22 cellular contexts compared by ENCODE assay signal in genomic region chr16:89210165-89210903, GRCh38. TPM values are rescaled to one million over a fixed set of nuclear protein-coding genes. Genes with fewer than 3 reads are reported as not detected.
"Had no signal": no experiment of that assay in that cellular context is flagged by ENCODE, and none has a peak within 500 bp of the region (broad histone marks: within the 10 kb centered on the region; RNA-seq: fewer than 3 reads in every experiment).

No MANE protein-coding gene starts in this region.

- H3K27ac Mint-ChIP-seq: activated CD8-positive, alpha-beta T cell treated with anti-CD3 and anti-CD28 coated beads, Interleukin-2, amount 10 ng/mL, durations not matched to agents 7 days and 5 days; activated naive CD4-positive, alpha-beta T cell treated with anti-CD3 and anti-CD28 coated beads, Interleukin-2, amount 50 U/mL, for 72 hours; dendritic cell treated with granulocyte-macrophage colony-stimulating factor and Interleukin-4, amounts not matched to agents 40 ng/mL and 50 ng/mL, for 4 days; nephron progenitor cell; stimulated activated naive CD8-positive, alpha-beta T cell treated with anti-CD3 and anti-CD28 coated beads, Interleukin-15, Interleukin-2, amounts not matched to agents 100 ng/mL and 50 ng/mL, for 24 hours had no signal

- H3K4me3 Mint-ChIP-seq: activated CD8-positive, alpha-beta T cell treated with anti-CD3 and anti-CD28 coated beads, Interleukin-2, amount 10 ng/mL, durations not matched to agents 7 days and 5 days; dendritic cell treated with granulocyte-macrophage colony-stimulating factor and Interleukin-4, amounts not matched to agents 40 ng/mL and 50 ng/mL, for 4 days; nephron progenitor cell; stimulated activated naive CD8-positive, alpha-beta T cell treated with anti-CD3 and anti-CD28 coated beads, Interleukin-15, Interleukin-2, amounts not matched to agents 100 ng/mL and 50 ng/mL, for 24 hours had no signal

- H3K9me3 ChIP-seq: right lobe of liver, tibial artery, vagina had no signal

- ATAC-seq: activated CD8-positive, alpha-beta T cell treated with anti-CD3 and anti-CD28 coated beads, Interleukin-2, amount 10 ng/mL, durations not matched to agents 7 days and 5 days; activated naive CD4-positive, alpha-beta T cell treated with anti-CD3 and anti-CD28 coated beads, Interleukin-2, amount 50 U/mL, for 72 hours; right lobe of liver had no signal

- H3K27ac ChIP-seq: right lobe of liver, skin epidermis, tibial artery, vagina had no signal

- H3K4me3 ChIP-seq: right lobe of liver, skin epidermis, tibial artery, vagina had no signal

- FAIRE-seq: frontal cortex, TTC549 had no signal

- DNase-seq: activated CD4-positive, alpha-beta T cell treated with anti-CD3 and anti-CD28 coated beads for 1 hour; activated CD4-positive, alpha-beta T cell treated with anti-CD3 and anti-CD28 coated beads, Interleukin-2, amount 50 U/mL, for 1 hour; activated CD8-positive, alpha-beta T cell treated with anti-CD3 and anti-CD28 coated beads, Interleukin-2, amount 10 ng/mL, durations not matched to agents 7 days and 5 days; activated gamma-delta T cell treated with Interleukin-2 at 50 U/mL for 16 hours; aorta; effector CD4-positive, alpha-beta T cell; erythroblast; hypothalamus; nephron progenitor cell; occipital lobe; right lobe of liver; stimulated activated CD4-positive, alpha-beta T cell treated with anti-CD3 and anti-CD28 coated beads, Interleukin-1b, Interleukin-23, amount 100 ng/mL, for 48 hours; tibial artery had no signal

- H3K9me3 Mint-ChIP-seq: activated naive CD4-positive, alpha-beta T cell treated with anti-CD3 and anti-CD28 coated beads, Interleukin-2, amount 50 U/mL, for 72 hours; dendritic cell treated with granulocyte-macrophage colony-stimulating factor and Interleukin-4, amounts not matched to agents 40 ng/mL and 50 ng/mL, for 4 days; nephron progenitor cell; stimulated activated naive CD8-positive, alpha-beta T cell treated with anti-CD3 and anti-CD28 coated beads, Interleukin-15, Interleukin-2, amounts not matched to agents 100 ng/mL and 50 ng/mL, for 24 hours had no signal

- H3K36me3 Mint-ChIP-seq: activated naive CD4-positive, alpha-beta T cell treated with anti-CD3 and anti-CD28 coated beads, Interleukin-2, amount 50 U/mL, for 72 hours; brain had no signal

- H3K27me3 ChIP-seq: right lobe of liver, vagina had no signal

- H3K4me1 ChIP-seq: right lobe of liver, vagina had no signal

- H3K4me1 Mint-ChIP-seq: nephron progenitor cell had no signal

- H3K36me3 ChIP-seq: right lobe of liver, tibial artery, vagina had no signal

RNA-seq across cellular contexts. Expression of gene SLC22A31, which starts 10.0 kb away (rescaled TPM):
- total RNA-seq: activated CD8-positive, alpha-beta T cell treated with anti-CD3 and anti-CD28 coated beads, Interleukin-2, amount 10 ng/mL, durations not matched to agents 7 days and 5 days; frontal cortex; occipital lobe; vagina had no signal

RNA-seq across cellular contexts. Expression of gene CDH15, which starts 38.8 kb away (rescaled TPM):
- total RNA-seq: activated CD8-positive, alpha-beta T cell treated with anti-CD3 and anti-CD28 coated beads, Interleukin-2, amount 10 ng/mL, durations not matched to agents 7 days and 5 days; liver; vagina had no signal
